23 cellular contexts compared by ENCODE assay signal in genomic region chr7:116977172-116977571, GRCh38. TPM values are rescaled to one million over a fixed set of nuclear protein-coding genes. Genes with fewer than 3 reads are reported as not detected.
DNase-seq lines count a peak whose midpoint lies in the region; ATAC-seq, FAIRE-seq and TF ChIP-seq lines count a peak whose summit lies in the region.
"Had no signal": no experiment of that assay in that cellular context is flagged by ENCODE, and none has a peak within 500 bp of the region (broad histone marks: within the 10 kb centered on the region; RNA-seq: fewer than 3 reads in every experiment).

No MANE protein-coding gene starts in this region.

- peak; percentile 70 for DNase-seq in GM03348 (ENCODE audit: low spot score)
- DNase-seq in RWPE2 (ENCODE audit: low spot score), result no peak
- DNase-seq in fibroblast of lung (ENCODE audit: low read depth in 2 of 2), result peak; percentile 21 to 81
- DNase-seq in HTR-8/SVneo (ENCODE audit: insufficient read length, low spot score), result no peak
- no peak for DNase-seq in right lobe of liver
- no peak for DNase-seq in midbrain (lab: John Stamatoyannopoulos, UW)
- DNase-seq: activated CD4-positive, alpha-beta T cell treated with anti-CD3 and anti-CD28 coated beads, Interleukin-2, amount 10 ng/mL, durations not matched to agents 7 days and 5 days; AML-193; aorta; CD8-positive, alpha-beta T cell; gastrocnemius medialis; hypothalamus; NCI-H187; NCI-H526 treated with DMSO at 0.1 percent for 48 hours; stimulated activated naive CD4-positive, alpha-beta T cell treated with Interleukin-2 at 50 U/mL for 16 hours; T-helper 9 cell; testis had no signal

- peaks cover 8% of the 10 kb centered on the region for H3K4me1 ChIP-seq in RWPE2 (ENCODE audit: insufficient read depth, poor library complexity, severe bottlenecking)
- H3K4me1 ChIP-seq in fibroblast of lung (ENCODE audit: control insufficient read depth, extremely low read depth, insufficient read depth, low read length), result peaks cover 3% of the 10 kb centered on the region
- no peaks in the 10 kb centered on the region for H3K4me1 ChIP-seq in right lobe of liver
- H3K4me1 ChIP-seq: gastrocnemius medialis, testis, vagina had no signal

- FAIRE-seq in HTR-8/SVneo (lab: Jason Lieb, UNC), result no peak
- FAIRE-seq: G401.6, islet of Langerhans had no signal

- no peaks in the 10 kb centered on the region for H3K79me2 ChIP-seq in fibroblast of lung (ENCODE audit: control insufficient read depth, insufficient read depth, low read length)

- no peak overlapping the region for H3K4me3 ChIP-seq in RWPE2 (ENCODE audit: severe bottlenecking)
- no peak overlapping the region for H3K4me3 ChIP-seq in fibroblast of lung (replicated peaks in 1 of 4; ENCODE audit: control extremely low read depth in 1 of 4, insufficient read depth in 1 of 4, low read depth in 3 of 4, low read length in 4 of 4)
- no peak overlapping the region for H3K4me3 ChIP-seq in right lobe of liver
- H3K4me3 ChIP-seq: gastrocnemius medialis, testis, vagina had no signal

- H3K27me3 ChIP-seq in RWPE2 (ENCODE audit: insufficient read depth, poor library complexity, severe bottlenecking) (no peaks in the 10 kb centered on the region), fibroblast of lung (ENCODE audit: control insufficient read depth, insufficient read depth, low read length) (no peaks in the 10 kb centered on the region), right lobe of liver (no peaks in the 10 kb centered on the region)
- H3K27me3 ChIP-seq: gastrocnemius medialis, testis, vagina had no signal

- H3K9me3 ChIP-seq in RWPE2 (ENCODE audit: severe bottlenecking), result peaks cover 4% of the 10 kb centered on the region
- no peaks in the 10 kb centered on the region for H3K9me3 ChIP-seq in fibroblast of lung (ENCODE audit: control insufficient read depth, insufficient read depth, low read depth, low read length)
- H3K9me3 ChIP-seq in right lobe of liver, result no peaks in the 10 kb centered on the region
- H3K9me3 ChIP-seq: gastrocnemius medialis, testis, vagina had no signal

- H3K9ac ChIP-seq in fibroblast of lung (ENCODE audit: insufficient read depth, low read length), result no peak overlapping the region

- 75% methylated on average over 1 of the region's 1 CpG for WGBS in right lobe of liver (ENCODE audit: insufficient coverage, low coverage, low lambda C conversion rate, missing lambda C conversion rate)

- TF ChIP-seq POLR2A in right lobe of liver (IDR thresholded peaks at IDR 0.05), result no peak

- intact Hi-C loops in right lobe of liver (cut with DNase I), result no loop called here

- ATAC-seq in RWPE2 (ENCODE audit: low read depth) (peak; percentile 44; the same call in 1 of the 3 replicates), HG03354 (IDR thresholded peaks at IDR 0.05; ENCODE audit: poor library complexity, severe bottlenecking, unreplicated experiment) (no peak), right lobe of liver (no peak)
- ATAC-seq: CD8-positive, alpha-beta T cell; gastrocnemius medialis; natural killer cell treated with Interleukin-12 subunit alpha and Interleukin-12 subunit beta and Interleukin-15 and Interleukin-18, amount 100 ng/mL, for 72 hours had no signal

- TF ChIP-seq CTCF in RWPE2 (IDR thresholded peaks at IDR 0.05; ENCODE audit: poor library complexity, severe bottlenecking), result no peak
- TF ChIP-seq CTCF in fibroblast of lung (conservative IDR thresholded peaks at IDR 0.05 in 1 of 2, IDR thresholded peaks at IDR 0.05 in 1 of 2; ENCODE audit: low read depth in 1 of 2, low read length in 2 of 2), result no peak
- no peak for TF ChIP-seq CTCF in right lobe of liver (IDR thresholded peaks at IDR 0.05)

- H2AFZ ChIP-seq in fibroblast of lung (ENCODE audit: low read length), result no peak overlapping the region

- H4K20me1 ChIP-seq in fibroblast of lung (ENCODE audit: control insufficient read depth, extremely low read depth, insufficient read depth, low read length), result no peaks in the 10 kb centered on the region

- peaks cover 3% of the 10 kb centered on the region; the same call in 1 of the 2 replicates for H3K36me3 ChIP-seq in RWPE2 (ENCODE audit: low read depth)
- no peaks in the 10 kb centered on the region for H3K36me3 ChIP-seq in fibroblast of lung (ENCODE audit: control insufficient read depth, insufficient read depth, low read length)
- no peaks in the 10 kb centered on the region for H3K36me3 ChIP-seq in right lobe of liver
- H3K36me3 ChIP-seq: gastrocnemius medialis, vagina had no signal

- no peak overlapping the region for H3K27ac ChIP-seq in RWPE2 (ENCODE audit: poor library complexity, severe bottlenecking)
- no peak overlapping the region for H3K27ac ChIP-seq in fibroblast of lung (ENCODE audit: insufficient read depth, low read length)
- H3K27ac ChIP-seq in right lobe of liver, result no peak overlapping the region
- H3K27ac ChIP-seq: epithelial cell of prostate, gastrocnemius medialis, testis, vagina had no signal

- no peak overlapping the region for H3K4me2 ChIP-seq in fibroblast of lung (ENCODE audit: extremely low read depth, insufficient read depth, low read length)

RNA-seq across cellular contexts. Expression of gene ST7, which starts 23.9 kb away (rescaled TPM):
- total RNA-seq in fibroblast of lung (17.5 and 20.0 TPM in 2 replicates), right lobe of liver (10 to 100 TPM; 17.4 to 29.9 (median 22.4) TPM)
- 25.3 and 28.6 TPM in 2 replicates for polyA plus RNA-seq in fibroblast of lung
- polyA plus RNA-seq in fibroblast of lung (2012), result 16.7 and 17.3 TPM in 2 replicates
- polyA minus RNA-seq in fibroblast of lung (ENCODE audit: low replicate concordance), result 5.9 and 13.9 TPM in 2 replicates

Comparison
In these comparisons a context has a peak if more than half of its experiments do, and no peak if none do; other contexts are left out.
1. DNase-seq: peak in GM03348 (single experiment) and fibroblast of lung (2 of 2); none in RWPE2 (single experiment), HTR-8/SVneo (single experiment), right lobe of liver (0 of 3) and midbrain (single experiment).